ENCODE assay signal across 8 cellular contexts in the genomic region with DNA sequence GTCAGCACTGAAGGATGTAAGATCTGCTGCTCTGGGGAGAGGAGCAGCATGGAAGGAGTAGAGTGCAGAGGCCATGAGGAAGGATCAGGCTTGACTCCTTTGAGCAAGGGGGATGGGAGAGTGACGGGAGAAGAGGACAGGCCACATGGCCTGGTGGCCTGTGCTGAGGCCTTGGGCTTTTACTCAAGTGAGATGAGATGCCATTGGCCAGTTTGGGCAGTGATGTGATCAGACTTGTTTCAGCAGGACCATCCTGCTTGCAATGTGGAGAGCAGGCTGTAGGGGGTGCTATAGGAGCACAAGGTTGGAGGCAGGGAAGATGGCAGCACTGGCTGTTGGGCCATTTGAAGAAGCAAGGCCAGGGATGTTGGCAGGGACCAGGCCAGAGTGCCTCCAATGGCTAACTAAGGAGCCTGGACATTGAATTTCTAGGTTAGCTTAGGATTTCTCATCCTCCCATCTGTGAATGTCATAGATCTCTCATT. TPM values are rescaled to one million over a fixed set of nuclear protein-coding genes. Genes with fewer than 3 reads are reported as not detected.
DNase-seq lines count a peak whose midpoint lies in the region; ATAC-seq and TF ChIP-seq lines count a peak whose summit lies in the region.

No MANE protein-coding gene starts in this region.

- DNase-seq in NCI-H524 (lab: John Stamatoyannopoulos, UW), result peak; percentile 16 to 69
- no peak for DNase-seq in NCI-H524 treated with DMSO at 0.1 percent for 48 hours (lab: John Stamatoyannopoulos, UW)
- DNase-seq in NOMO-1 treated with dmso at 0.1 percent for 144 hours (lab: John Stamatoyannopoulos, UW; ENCODE audit: unreplicated experiment), result peak; percentile 3
- peak; percentile 14 for DNase-seq in activated effector memory CD4-positive, alpha-beta T cell treated with Interleukin-2 at 50 U/mL for 16 hours
- peak; percentile 78 for DNase-seq in iPS-NIHi7 (ENCODE audit: extremely low spot score)
- peak; percentile 71 for DNase-seq in stimulated activated naive CD8-positive, alpha-beta T cell treated with anti-CD3 and anti-CD28 coated beads, Interleukin-15, Interleukin-2, amounts not matched to agents 100 U/mL and 50 U/mL, for 24 hours
- DNase-seq in lower leg skin (ENCODE audit: low spot score in 2 of 2), result no peak

- peak; percentile 40 for ATAC-seq in stimulated activated naive CD8-positive, alpha-beta T cell treated with anti-CD3 and anti-CD28 coated beads, Interleukin-15, Interleukin-2, amounts not matched to agents 100 U/mL and 50 U/mL, for 24 hours
- no peak for ATAC-seq in HG03432 (IDR thresholded peaks at IDR 0.05; ENCODE audit: unreplicated experiment)

- 88 to 92% methylated on average over 1 of the region's 1 CpG for WGBS in lower leg skin, 2 donors

- no peak for TF ChIP-seq POLR2A in lower leg skin (IDR thresholded peaks at IDR 0.05)

- H3K4me3 ChIP-seq in lower leg skin (ENCODE audit: low read depth, poor library complexity, severe bottlenecking), result no peak overlapping the region

- intact Hi-C loops in lower leg skin (cut with DNase I; ENCODE audit: low total_unique reads), result no loop called here

- no peak for TF ChIP-seq CTCF in lower leg skin (IDR thresholded peaks at IDR 0.05)

RNA-seq across cellular contexts. Expression of a gene that starts 23.6 kb away (rescaled TPM):
- not detected for total RNA-seq in lower leg skin

RNA-seq across cellular contexts. Expression of a gene that starts 34.9 kb away (rescaled TPM):
- total RNA-seq in lower leg skin, result 1 to 10 TPM; 2.3 to 5.1 (median 4.7) TPM

Comparison
In these comparisons a context has a peak if more than half of its experiments do, and no peak if none do; other contexts are left out.
1. DNase-seq: peak in NCI-H524 (2 of 2), NOMO-1 treated with dmso at 0.1 percent for 144 hours (single experiment), activated effector memory CD4-positive, alpha-beta T cell treated with Interleukin-2 at 50 U/mL for 16 hours (single experiment), iPS-NIHi7 (single experiment) and stimulated activated naive CD8-positive, alpha-beta T cell treated with anti-CD3 and anti-CD28 coated beads, Interleukin-15, Interleukin-2, amounts not matched to agents 100 U/mL and 50 U/mL, for 24 hours (single experiment); none in NCI-H524 treated with DMSO at 0.1 percent for 48 hours (single experiment) and lower leg skin (0 of 2).